17 cellular contexts compared by ENCODE assay signal in genomic region chr2:119490106-119490505, GRCh38. TPM values are rescaled to one million over a fixed set of nuclear protein-coding genes. Genes with fewer than 3 reads are reported as not detected.
"Had no signal": no experiment of that assay in that cellular context is flagged by ENCODE, and none has a peak within 500 bp of the region (broad histone marks: within the 10 kb centered on the region; RNA-seq: fewer than 3 reads in every experiment).

No MANE protein-coding gene starts in this region.

- H3K4me1 Mint-ChIP-seq: activated CD4-positive, alpha-beta T cell treated with anti-CD3 and anti-CD28 coated beads, Interleukin-2, amount 10 ng/mL, durations not matched to agents 24 days and 14 days had no signal

- H3K36me3 ChIP-seq: sigmoid colon, suprapubic skin had no signal

- H3K9me3 Mint-ChIP-seq: activated CD4-positive, alpha-beta T cell treated with anti-CD3 and anti-CD28 coated beads, Interleukin-2, amount 10 ng/mL, durations not matched to agents 24 days and 14 days; activated naive CD4-positive, alpha-beta T cell treated with anti-CD3 and anti-CD28 coated beads for 36 hours; dendritic cell treated with granulocyte-macrophage colony-stimulating factor and Interleukin-4, amounts not matched to agents 40 ng/mL and 50 ng/mL, for 4 days; effector memory CD8-positive, alpha-beta T cell; T-helper 1 cell treated with Interleukin-12 subunit alpha and Interleukin-12 subunit beta and Interleukin-4 antibody, amounts not matched to agents 30 μg/mL and 1 μg/mL, for 36 hours; WTC11 had no signal

- H3K36me3 Mint-ChIP-seq: WTC11 had no signal

- ATAC-seq: effector memory CD8-positive, alpha-beta T cell; psoas muscle; WTC11 had no signal

- H3K27me3 Mint-ChIP-seq: activated CD4-positive, alpha-beta T cell treated with anti-CD3 and anti-CD28 coated beads, Interleukin-2, amount 10 ng/mL, durations not matched to agents 24 days and 14 days had no signal

- H3K27me3 ChIP-seq: sigmoid colon, suprapubic skin had no signal

- H3K27ac ChIP-seq: psoas muscle, sigmoid colon, suprapubic skin had no signal

- H3K4me3 ChIP-seq: psoas muscle, sigmoid colon, suprapubic skin had no signal

- H3K27ac Mint-ChIP-seq: activated CD4-positive, alpha-beta T cell treated with anti-CD3 and anti-CD28 coated beads, Interleukin-2, amount 10 ng/mL, durations not matched to agents 24 days and 14 days; activated naive CD4-positive, alpha-beta T cell treated with anti-CD3 and anti-CD28 coated beads for 36 hours; dendritic cell treated with granulocyte-macrophage colony-stimulating factor and Interleukin-4, amounts not matched to agents 40 ng/mL and 50 ng/mL, for 4 days; effector memory CD8-positive, alpha-beta T cell; T-helper 1 cell treated with Interleukin-12 subunit alpha and Interleukin-12 subunit beta and Interleukin-4 antibody, amounts not matched to agents 30 μg/mL and 1 μg/mL, for 36 hours; WTC11 had no signal

- H3K9me3 ChIP-seq: psoas muscle, sigmoid colon, suprapubic skin had no signal

- H3K4me3 Mint-ChIP-seq: activated CD4-positive, alpha-beta T cell treated with anti-CD3 and anti-CD28 coated beads, Interleukin-2, amount 10 ng/mL, durations not matched to agents 24 days and 14 days; activated naive CD4-positive, alpha-beta T cell treated with anti-CD3 and anti-CD28 coated beads for 36 hours; dendritic cell treated with granulocyte-macrophage colony-stimulating factor and Interleukin-4, amounts not matched to agents 40 ng/mL and 50 ng/mL, for 4 days; effector memory CD8-positive, alpha-beta T cell; T-helper 1 cell treated with Interleukin-12 subunit alpha and Interleukin-12 subunit beta and Interleukin-4 antibody, amounts not matched to agents 30 μg/mL and 1 μg/mL, for 36 hours; WTC11 had no signal

- DNase-seq: activated CD4-positive, alpha-beta T cell treated with anti-CD3 and anti-CD28 coated beads, Interleukin-2, amount 10 ng/mL, durations not matched to agents 24 days and 14 days; activated CD8-positive, alpha-beta memory T cell treated with anti-CD3 and anti-CD28 coated beads for 24 hours; activated naive CD4-positive, alpha-beta T cell treated with anti-CD3 and anti-CD28 coated beads for 36 hours; central memory CD4-positive, alpha-beta T cell; effector memory CD8-positive, alpha-beta T cell; erythroblast; psoas muscle; sigmoid colon; stimulated activated naive CD4-positive, alpha-beta T cell had no signal

RNA-seq across cellular contexts. Expression of gene SCTR, which starts 34.2 kb away (rescaled TPM):
- total RNA-seq: activated CD4-positive, alpha-beta T cell treated with anti-CD3 and anti-CD28 coated beads, Interleukin-2, amount 10 ng/mL, durations not matched to agents 24 days and 14 days; activated naive CD4-positive, alpha-beta T cell treated with anti-CD3 and anti-CD28 coated beads for 36 hours; glomerular endothelial cell; mesenteric fat pad; sigmoid colon; suprapubic skin; urinary bladder; WTC11 had no signal
- polyA plus RNA-seq: urinary bladder had no signal

RNA-seq across cellular contexts. Expression of gene CFAP221, which starts 54.1 kb away (rescaled TPM):
- total RNA-seq: activated CD4-positive, alpha-beta T cell treated with anti-CD3 and anti-CD28 coated beads, Interleukin-2, amount 10 ng/mL, durations not matched to agents 24 days and 14 days; activated naive CD4-positive, alpha-beta T cell treated with anti-CD3 and anti-CD28 coated beads for 36 hours; left colon; sigmoid colon had no signal
- polyA plus RNA-seq: psoas muscle had no signal

RNA-seq across cellular contexts. Expression of gene TMEM37, which starts 58.5 kb away (rescaled TPM):
- total RNA-seq: activated CD4-positive, alpha-beta T cell treated with anti-CD3 and anti-CD28 coated beads, Interleukin-2, amount 10 ng/mL, durations not matched to agents 24 days and 14 days; activated naive CD4-positive, alpha-beta T cell treated with anti-CD3 and anti-CD28 coated beads for 36 hours had no signal
